2 cellular contexts compared by ENCODE assay signal in the genomic region with DNA sequence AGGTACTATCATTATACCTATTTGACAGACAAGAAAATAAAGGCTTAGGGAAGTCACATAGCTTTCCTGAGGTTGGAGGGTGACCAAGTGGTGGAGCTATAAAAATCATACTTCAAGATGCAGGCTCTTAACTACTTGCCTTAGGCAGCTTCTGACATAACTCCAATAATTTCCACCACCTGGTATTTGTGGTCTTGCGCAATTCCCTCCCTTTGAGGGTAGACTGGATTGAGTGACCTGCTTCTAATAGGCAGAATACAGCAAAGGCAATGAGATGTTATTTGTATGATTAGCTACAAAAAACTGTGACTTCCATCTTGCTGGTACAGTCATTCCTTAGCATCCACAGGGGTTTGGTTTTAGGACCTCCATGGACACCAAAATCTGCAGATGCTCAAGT.
A peak's percentile ranks its signal among the peaks of the same experiment; 100 is the strongest.
TF ChIP-seq lines count a peak whose summit lies in the region.

No MANE protein-coding gene starts in this region.

TF ChIP-seq in IMR-90, 13 proteins besides CTCF, POLR2A, EP300 and RAD21 (continued from another document):
- TF ChIP-seq MAZ (IDR thresholded peaks at IDR 0.05; ENCODE audit: borderline replicate concordance, low read depth, low read length) (no peak), NFE2L2 (IDR thresholded peaks at IDR 0.05; ENCODE audit: low read depth, low read length) (no peak), CEBPB (IDR thresholded peaks at IDR 0.05; ENCODE audit: low read depth, low read length) (peak; percentile 75)

TF ChIP-seq in H1, 55 proteins besides CTCF, POLR2A, EP300 and RAD21 (continued from another document):
- TF ChIP-seq, protein P1, sequence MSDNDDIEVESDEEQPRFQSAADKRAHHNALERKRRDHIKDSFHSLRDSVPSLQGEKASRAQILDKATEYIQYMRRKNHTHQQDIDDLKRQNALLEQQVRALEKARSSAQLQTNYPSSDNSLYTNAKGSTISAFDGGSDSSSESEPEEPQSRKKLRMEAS (IDR thresholded peaks at IDR 0.05), result no peak
